In genomic region chr19:49652723-49653465, GRCh38 we compare ENCODE assay signal across 26 cellular contexts. TPM values are rescaled to one million over a fixed set of nuclear protein-coding genes. Genes with fewer than 3 reads are reported as not detected.
"Had no signal": no experiment of that assay in that cellular context is flagged by ENCODE, and none has a peak within 500 bp of the region (broad histone marks: within the 10 kb centered on the region; RNA-seq: fewer than 3 reads in every experiment).

No MANE protein-coding gene starts in this region.

- H3K27me3 ChIP-seq: heart right ventricle, transverse colon had no signal

- H3K27ac Mint-ChIP-seq: activated CD4-positive, alpha-beta T cell treated with anti-CD3 and anti-CD28 coated beads for 36 hours; activated naive CD4-positive, alpha-beta T cell treated with anti-CD3 and anti-CD28 coated beads for 36 hours; activated naive CD8-positive, alpha-beta T cell treated with anti-CD3 and anti-CD28 coated beads, Interleukin-2, amount 10 ng/mL, durations not matched to agents 7 days and 5 days; memory B cell; stimulated activated memory B cell treated with anti-CD40 and anti-IgM and Interleukin-4, amounts not matched to agents 10 μg/mL and 1 μg/mL and 100 μg/mL, for 72 hours; WTC11 had no signal

- FAIRE-seq: bronchial epithelial cell, small intestine, urothelium cell line had no signal

- H3K4me1 ChIP-seq: transverse colon had no signal

- H3K27me3 Mint-ChIP-seq: activated CD4-positive, alpha-beta T cell treated with anti-CD3 and anti-CD28 coated beads for 36 hours; activated naive CD8-positive, alpha-beta T cell treated with anti-CD3 and anti-CD28 coated beads, Interleukin-2, amount 10 ng/mL, durations not matched to agents 7 days and 5 days; memory B cell; stimulated activated memory B cell treated with anti-CD40 and anti-IgM and Interleukin-4, amounts not matched to agents 10 μg/mL and 1 μg/mL and 100 μg/mL, for 72 hours had no signal

- H3K4me1 Mint-ChIP-seq: activated CD4-positive, alpha-beta T cell treated with anti-CD3 and anti-CD28 coated beads for 36 hours; activated naive CD8-positive, alpha-beta T cell treated with anti-CD3 and anti-CD28 coated beads, Interleukin-2, amount 10 ng/mL, durations not matched to agents 7 days and 5 days had no signal

- H3K4me3 Mint-ChIP-seq: activated CD4-positive, alpha-beta T cell treated with anti-CD3 and anti-CD28 coated beads for 36 hours; activated naive CD4-positive, alpha-beta T cell treated with anti-CD3 and anti-CD28 coated beads for 36 hours; activated naive CD8-positive, alpha-beta T cell treated with anti-CD3 and anti-CD28 coated beads, Interleukin-2, amount 10 ng/mL, durations not matched to agents 7 days and 5 days; memory B cell; stimulated activated memory B cell treated with anti-CD40 and anti-IgM and Interleukin-4, amounts not matched to agents 10 μg/mL and 1 μg/mL and 100 μg/mL, for 72 hours; WTC11 had no signal

- DNase-seq: activated CD4-positive, alpha-beta T cell treated with anti-CD3 and anti-CD28 coated beads for 36 hours; activated CD4-positive, alpha-beta T cell treated with anti-CD3 and anti-CD28 coated beads, Interleukin-2, amount 50 U/mL, for 48 hours; activated CD8-positive, alpha-beta memory T cell treated with anti-CD3 and anti-CD28 coated beads, Interleukin-2, amount 50 U/mL, for 48 hours; activated effector memory CD4-positive, alpha-beta T cell treated with Interleukin-2 at 50 U/mL for 16 hours; activated naive CD4-positive, alpha-beta T cell treated with anti-CD3 and anti-CD28 coated beads for 36 hours; activated naive CD8-positive, alpha-beta T cell treated with anti-CD3 and anti-CD28 coated beads, Interleukin-2, amount 10 ng/mL, durations not matched to agents 7 days and 5 days; activated T-cell treated with anti-CD3 and anti-CD28 coated beads, Interleukin-2, amount 50 U/mL, for 48 hours; amniotic stem cell; cerebellar nuclear complex; heart right ventricle; islet precursor cell; left cardiac atrium; occipital lobe; small intestine; stimulated activated CD4-positive, alpha-beta T cell treated with anti-CD3 and anti-CD28 coated beads, Interleukin-15, amount 100 ng/mL, for 24 hours; T1000; transverse colon had no signal

- H3K4me3 ChIP-seq: coronary artery, heart right ventricle, transverse colon had no signal

- ATAC-seq: activated CD4-positive, alpha-beta T cell treated with anti-CD3 and anti-CD28 coated beads for 36 hours; left cardiac atrium; sciatic nerve; WTC11 had no signal

- H3K9me3 Mint-ChIP-seq: activated naive CD4-positive, alpha-beta T cell treated with anti-CD3 and anti-CD28 coated beads for 36 hours; activated naive CD8-positive, alpha-beta T cell treated with anti-CD3 and anti-CD28 coated beads, Interleukin-2, amount 10 ng/mL, durations not matched to agents 7 days and 5 days; memory B cell; stimulated activated memory B cell treated with anti-CD40 and anti-IgM and Interleukin-4, amounts not matched to agents 10 μg/mL and 1 μg/mL and 100 μg/mL, for 72 hours; WTC11 had no signal

- H3K27ac ChIP-seq: coronary artery, epithelial cell of prostate, heart right ventricle, transverse colon had no signal

- H3K9me3 ChIP-seq: heart right ventricle, transverse colon had no signal

RNA-seq across cellular contexts. Expression of gene BCL2L12, which starts 12.8 kb away (rescaled TPM):
- total RNA-seq: occipital lobe had no signal

RNA-seq across cellular contexts. Expression of gene RRAS, which starts 13.0 kb away (rescaled TPM):
- polyA plus RNA-seq: neural cell had no signal
